ENCODE assay signal across 8 cellular contexts in genomic region chr1:67759692-67760029, GRCh38.
DNase-seq lines count a peak whose midpoint lies in the region; ATAC-seq, FAIRE-seq and TF ChIP-seq lines count a peak whose summit lies in the region.

No MANE protein-coding gene starts in this region.

- H3K36me3 ChIP-seq in endothelial cell of umbilical vein (ENCODE audit: control insufficient read depth in 2 of 2, extremely low read depth in 1 of 2, insufficient read depth in 2 of 2, low read length in 2 of 2) (peaks cover 0 to 3% of the 10 kb centered on the region in 2 experiments), tibial artery (no peaks in the 10 kb centered on the region)
- no peaks in the 10 kb centered on the region for H3K36me3 ChIP-seq in effector memory CD4-positive, alpha-beta T cell (ENCODE audit: control insufficient read depth, insufficient read depth, low read length)

- ATAC-seq in GM21423 (IDR thresholded peaks at IDR 0.05; ENCODE audit: unreplicated experiment) = peak; percentile 17
- ATAC-seq in HG03196 (IDR thresholded peaks at IDR 0.05; ENCODE audit: unreplicated experiment) = peak; percentile 24

- BruUV-seq in endothelial cell of umbilical vein (replicated peaks; lab: Mats Ljungman, UMichigan) = no TSS peak

- H3K9ac ChIP-seq in endothelial cell of umbilical vein (replicated peaks; ENCODE audit: extremely low read depth, insufficient read depth, low read length) = peak overlapping the region; percentile 22

- H3K4me1 ChIP-seq in endothelial cell of umbilical vein (ENCODE audit: control insufficient read depth, extremely low read depth, insufficient read depth, low read length) (peaks cover 12% of the 10 kb centered on the region), tibial artery (peaks cover 5 to 68% (median 40%) of the 10 kb centered on the region in 4 donors)
- no peaks in the 10 kb centered on the region for H3K4me1 ChIP-seq in effector memory CD4-positive, alpha-beta T cell (ENCODE audit: control insufficient read depth, insufficient read depth, low read length, poor library complexity, severe bottlenecking)

- peak overlapping the region; percentile 24 for H3K27ac ChIP-seq in endothelial cell of umbilical vein (ENCODE audit: insufficient read depth, low read depth, low read length)
- peak overlapping the region; percentile 48 to 64 for H3K27ac ChIP-seq in tibial artery
- H3K27ac ChIP-seq in effector memory CD4-positive, alpha-beta T cell (ENCODE audit: insufficient read depth, low read length, poor library complexity, severe bottlenecking) = no peak overlapping the region

- H3K4me3 ChIP-seq in endothelial cell of umbilical vein (replicated peaks in 1 of 3; ENCODE audit: insufficient read depth in 1 of 3, low read depth in 1 of 3, low read length in 3 of 3) (no peak overlapping the region), tibial artery (no peak overlapping the region)
- no peak overlapping the region for H3K4me3 ChIP-seq in effector memory CD4-positive, alpha-beta T cell (ENCODE audit: insufficient read depth, low read depth, low read length, poor library complexity, severe bottlenecking)

- H3K4me2 ChIP-seq in endothelial cell of umbilical vein (ENCODE audit: insufficient read depth, low read length) = no peak overlapping the region

- H3K79me2 ChIP-seq in endothelial cell of umbilical vein (ENCODE audit: control insufficient read depth, insufficient read depth, low read length) = peaks cover 59% of the 10 kb centered on the region

- CTCF ChIA-PET in endothelial cell of umbilical vein (lab: Charles Lee) = interaction anchor here (1.0 to 13.8 kb wide), 54 partner anchors 9 to 526 kb away, joined by 3 to 392 read pairs (median 8); partner anchors contain the start of gene GADD45A

- H3K27me3 ChIP-seq in endothelial cell of umbilical vein (ENCODE audit: control insufficient read depth in 2 of 2, insufficient read depth in 2 of 2, low read length in 2 of 2) (no peaks in the 10 kb centered on the region), tibial artery (no peaks in the 10 kb centered on the region)
- peaks cover 4% of the 10 kb centered on the region for H3K27me3 ChIP-seq in effector memory CD4-positive, alpha-beta T cell (replicated peaks; ENCODE audit: control insufficient read depth, insufficient read depth, low read length, poor library complexity, severe bottlenecking)

- H3K9me1 ChIP-seq in endothelial cell of umbilical vein (replicated peaks; ENCODE audit: control insufficient read depth, extremely low read depth, insufficient read depth, low read length) = no peaks in the 10 kb centered on the region

- DNase-seq in endothelial cell of umbilical vein (ENCODE audit: low read depth, low spot score) = no peak
- DNase-seq in tibial artery = no peak
- no peak for DNase-seq in effector memory CD4-positive, alpha-beta T cell
- no peak for DNase-seq in activated naive CD4-positive, alpha-beta T cell (lab: John Stamatoyannopoulos, UW)
- DNase-seq in midbrain (lab: John Stamatoyannopoulos, UW) = no peak
- DNase-seq in UCSD-AML1 (lab: John Stamatoyannopoulos, UW; ENCODE audit: unreplicated experiment) = no peak

- dilution Hi-C loops in endothelial cell of umbilical vein (cut with MboI; ENCODE audit: extremely low pct_ligation_motif_present, low sequenced_read_pairs) = loop anchor here (25.0 kb wide), 1 partner anchor 222 kb away; no protein-coding TSS in a partner anchor

- TF ChIP-seq POLR2A in endothelial cell of umbilical vein (IDR thresholded peaks at IDR 0.05; ENCODE audit: low read depth, low read length) = no peak

- intact Hi-C loops in endothelial cell of umbilical vein (cut with micrococcal nuclease) (loop anchor here (1.0 to 2.0 kb wide), 6 partner anchors 37 to 224 kb away; no protein-coding TSS in a partner anchor), tibial artery (cut with DNase I; ENCODE audit: low total_unique reads) (loop anchor here (2.0 to 10.0 kb wide), 5 partner anchors 82 to 585 kb away; no protein-coding TSS in a partner anchor)

- H2AFZ ChIP-seq in endothelial cell of umbilical vein (ENCODE audit: low read depth, low read length) = no peak overlapping the region

- POLR2A ChIA-PET in endothelial cell of umbilical vein (lab: Charles Lee) = interaction anchor here (1.6 to 2.6 kb wide), 2 partner anchors 75 to 227 kb away, joined by 8 to 20 read pairs; partner anchors contain the start of gene GADD45A

- peaks cover 5% of the 10 kb centered on the region for H4K20me1 ChIP-seq in endothelial cell of umbilical vein (replicated peaks; ENCODE audit: control insufficient read depth, extremely low read depth, insufficient read depth, low read length)

- H3K9me3 ChIP-seq in endothelial cell of umbilical vein (replicated peaks; ENCODE audit: control insufficient read depth, insufficient read depth, low read length) = no peaks in the 10 kb centered on the region
- no peaks in the 10 kb centered on the region for H3K9me3 ChIP-seq in tibial artery
- no peaks in the 10 kb centered on the region for H3K9me3 ChIP-seq in effector memory CD4-positive, alpha-beta T cell (ENCODE audit: control insufficient read depth, low read length)

- FAIRE-seq in endothelial cell of umbilical vein (lab: Jason Lieb, UNC) = peak; percentile 40

- TF ChIP-seq CTCF in endothelial cell of umbilical vein (IDR thresholded peaks at IDR 0.05; ENCODE audit: extremely low read depth in 1 of 2, insufficient read depth in 1 of 2, low read depth in 1 of 2, low read length in 2 of 2) (no peak), tibial artery (IDR thresholded peaks at IDR 0.05) (no peak)

TF ChIP-seq in endothelial cell of umbilical vein, 7 proteins besides CTCF, POLR2A, EP300 and RAD21:
- TF ChIP-seq MYC (IDR thresholded peaks at IDR 0.05; ENCODE audit: low read depth, low read length) = no peak
- no peak for TF ChIP-seq POLR2AphosphoS5 (IDR thresholded peaks at IDR 0.05; ENCODE audit: insufficient read depth, low read depth, low read length)
- no peak for TF ChIP-seq EZH2 (IDR thresholded peaks at IDR 0.05; ENCODE audit: borderline replicate concordance, low read depth, low read length, severe bottlenecking)
- no peak for TF ChIP-seq JUN (IDR thresholded peaks at IDR 0.05; ENCODE audit: borderline replicate concordance, insufficient read depth, insufficient read length, low read depth)
- TF ChIP-seq MAX (IDR thresholded peaks at IDR 0.05; ENCODE audit: insufficient read depth, insufficient read length) = no peak
- no peak for TF ChIP-seq FOS (IDR thresholded peaks at IDR 0.05; ENCODE audit: borderline replicate concordance, insufficient read depth, low read length)
- TF ChIP-seq GATA2 (IDR thresholded peaks at IDR 0.05; ENCODE audit: insufficient read depth, insufficient read length, low read depth, low read length) = no peak
